Comparison of ENCODE assay signal across 16 cellular contexts in genomic region chr15:81038975-81039607, GRCh38. TPM values are rescaled to one million over a fixed set of nuclear protein-coding genes. Genes with fewer than 3 reads are reported as not detected.
DNase-seq lines count a peak whose midpoint lies in the region; ATAC-seq, FAIRE-seq and TF ChIP-seq lines count a peak whose summit lies in the region.
"Had no signal": no experiment of that assay in that cellular context is flagged by ENCODE, and none has a peak within 500 bp of the region (broad histone marks: within the 10 kb centered on the region; RNA-seq: fewer than 3 reads in every experiment).

No MANE protein-coding gene starts in this region.

- no TSS peak for BruUV-seq in HepG2 (replicated peaks; lab: Mats Ljungman, UMichigan)

- H3K27ac Mint-ChIP-seq in CD4-positive, alpha-beta memory T cell = peak overlapping the region in 4 of 7 donors; percentile 42 to 80 (median 66)
- H3K27ac Mint-ChIP-seq: CD4-positive, alpha-beta T cell; memory B cell; stimulated activated naive B cell treated with anti-CD40 and anti-IgM and Interleukin-4, amounts not matched to agents 10 μg/mL and 1 μg/mL and 100 μg/mL, for 72 hours had no signal

- in situ Hi-C loops in HepG2 (cut with HindIII; ENCODE audit: extremely low pct_ligation_motif_present, low pct_unique_long_range_greater_than_20kb) = no loop called here

- no peak for FAIRE-seq in HepG2 (lab: Jason Lieb, UNC)
- FAIRE-seq: GM19239 had no signal

- no peaks in the 10 kb centered on the region for H3K36me3 Mint-ChIP-seq in CD4-positive, alpha-beta memory T cell
- H3K36me3 Mint-ChIP-seq: memory B cell; stimulated activated naive B cell treated with anti-CD40 and anti-IgM and Interleukin-4, amounts not matched to agents 10 μg/mL and 1 μg/mL and 100 μg/mL, for 72 hours had no signal

- H3K9me3 Mint-ChIP-seq in CD4-positive, alpha-beta memory T cell = no peaks in the 10 kb centered on the region
- H3K9me3 Mint-ChIP-seq: CD4-positive, alpha-beta T cell; memory B cell; stimulated activated naive B cell treated with anti-CD40 and anti-IgM and Interleukin-4, amounts not matched to agents 10 μg/mL and 1 μg/mL and 100 μg/mL, for 72 hours had no signal

- no peak overlapping the region for H3K4me3 ChIP-seq in CD4-positive, alpha-beta memory T cell (ENCODE audit: low read length in 2 of 2)
- no peak overlapping the region for H3K4me3 ChIP-seq in body of pancreas
- no peak overlapping the region for H3K4me3 ChIP-seq in HepG2 (replicated peaks in 1 of 3; ENCODE audit: insufficient read depth in 1 of 3, low read depth in 2 of 3, low read length in 3 of 3)

- no peaks in the 10 kb centered on the region for H4K20me1 ChIP-seq in HepG2 (ENCODE audit: insufficient read depth, low read length)

- H2AFZ ChIP-seq in HepG2 (ENCODE audit: low read length) = no peak overlapping the region

- no peak overlapping the region for H3K27ac ChIP-seq in CD4-positive, alpha-beta memory T cell (ENCODE audit: low read depth, low read length)
- peak overlapping the region; percentile 37 to 64 (median 50) for H3K27ac ChIP-seq in body of pancreas
- no peak overlapping the region for H3K27ac ChIP-seq in HepG2 (ENCODE audit: extremely low read length, insufficient read depth, low read length)
- H3K27ac ChIP-seq: KMS-11 had no signal

- peak in 4 of 7 experiments; percentile 31 to 41 (median 35) for TF ChIP-seq CTCF in body of pancreas (IDR thresholded peaks at IDR 0.05)
- TF ChIP-seq CTCF in HepG2 (CRISPR knock-in tag; IDR thresholded peaks at IDR 0.05) = no peak

- ATAC-seq in HG03175 (IDR thresholded peaks at IDR 0.05; ENCODE audit: unreplicated experiment) (peak; percentile 49), body of pancreas (peak; percentile 96), HepG2 (peak; percentile 59), GM18909 (IDR thresholded peaks at IDR 0.05; ENCODE audit: poor library complexity, unreplicated experiment) (no peak)
- ATAC-seq: stimulated activated naive B cell treated with anti-CD40 and anti-IgM and Interleukin-4, amounts not matched to agents 10 μg/mL and 1 μg/mL and 100 μg/mL, for 72 hours had no signal

- no peak overlapping the region for H3K9ac ChIP-seq in HepG2 (ENCODE audit: insufficient read depth, low read depth, low read length)
- H3K9ac ChIP-seq: KMS-11 had no signal

- intact Hi-C loops in CD4-positive, alpha-beta memory T cell (cut with micrococcal nuclease) = no loop called here
- intact Hi-C loops in body of pancreas (cut with DNase I) = no loop called here
- intact Hi-C loops in HepG2 (cut with micrococcal nuclease; ENCODE audit: unreplicated experiment) = no loop called here

- POLR2A ChIA-PET in CD4-positive, alpha-beta memory T cell (lab: Charles Lee; ENCODE audit: partially characterized antibody) = no interaction called here
- POLR2A ChIA-PET in HepG2 (lab: Yijun Ruan, JAX) = no interaction called here

- H3K4me2 ChIP-seq in HepG2 (ENCODE audit: low read depth, low read length) = no peak overlapping the region
- H3K4me2 ChIP-seq: KMS-11 had no signal

- peak in 1 of 3 donors; percentile 14 for TF ChIP-seq POLR2A in body of pancreas (IDR thresholded peaks at IDR 0.05)
- TF ChIP-seq POLR2A in HepG2 (IDR thresholded peaks at IDR 0.05; ENCODE audit: insufficient read depth in 1 of 2, low read depth in 2 of 2, low read length in 2 of 2) = no peak

- H3K4me3 Mint-ChIP-seq in CD4-positive, alpha-beta memory T cell = peak overlapping the region in 1 of 8 donors; percentile 8
- H3K4me3 Mint-ChIP-seq: CD4-positive, alpha-beta T cell; memory B cell; stimulated activated naive B cell treated with anti-CD40 and anti-IgM and Interleukin-4, amounts not matched to agents 10 μg/mL and 1 μg/mL and 100 μg/mL, for 72 hours had no signal

- H3K36me3 ChIP-seq in CD4-positive, alpha-beta memory T cell (ENCODE audit: insufficient read depth, low read length) = no peaks in the 10 kb centered on the region
- H3K36me3 ChIP-seq in body of pancreas (replicated peaks in 1 of 2; ENCODE audit: insufficient read depth in 1 of 2, low read depth in 2 of 2) = no peaks in the 10 kb centered on the region
- H3K36me3 ChIP-seq in HepG2 (replicated peaks in 1 of 2; ENCODE audit: control insufficient read depth in 1 of 2, insufficient read depth in 2 of 2, low read length in 2 of 2) = no peaks in the 10 kb centered on the region

- H3K9me3 ChIP-seq in CD4-positive, alpha-beta memory T cell (ENCODE audit: control insufficient read depth in 1 of 2, low read length in 2 of 2) = no peaks in the 10 kb centered on the region
- H3K9me3 ChIP-seq in body of pancreas = no peaks in the 10 kb centered on the region
- no peaks in the 10 kb centered on the region for H3K9me3 ChIP-seq in HepG2 (ENCODE audit: low read length)

- H3K79me2 ChIP-seq in HepG2 (ENCODE audit: insufficient read depth, low read length) = no peaks in the 10 kb centered on the region

- no peak for TF ChIP-seq RAD21 in HepG2 (CRISPR knock-in tag; IDR thresholded peaks at IDR 0.05)

- peaks cover 9% of the 10 kb centered on the region for H3K4me1 ChIP-seq in CD4-positive, alpha-beta memory T cell (ENCODE audit: insufficient read depth, low read length)
- H3K4me1 ChIP-seq in body of pancreas (peaks cover 18% of the 10 kb centered on the region), HepG2 (ENCODE audit: insufficient read depth, low read length) (no peaks in the 10 kb centered on the region)

- DNase-seq in CD4-positive, alpha-beta memory T cell = no peak
- DNase-seq in body of pancreas (peak; percentile 58 to 86 (median 80)), HepG2 (ENCODE audit: low spot score) (peak; percentile 10), T-helper 9 cell (no peak), AG08396 (ENCODE audit: low spot score) (no peak), retina (no peak)
- DNase-seq: CD4-positive, alpha-beta T cell; cortex of kidney; H7; NCI-H1930; stimulated activated naive B cell treated with anti-CD40 and anti-IgM and Interleukin-4, amounts not matched to agents 10 μg/mL and 1 μg/mL and 100 μg/mL, for 72 hours had no signal

- no peaks in the 10 kb centered on the region for H3K27me3 ChIP-seq in CD4-positive, alpha-beta memory T cell (ENCODE audit: insufficient read depth, low read length)
- H3K27me3 ChIP-seq in body of pancreas = no peaks in the 10 kb centered on the region
- no peaks in the 10 kb centered on the region; a peak in 2 of 5 replicates for H3K27me3 ChIP-seq in HepG2 (ENCODE audit: control insufficient read depth in 1 of 2, insufficient read depth in 2 of 2, low read length in 2 of 2)

- CTCF ChIA-PET in CD4-positive, alpha-beta memory T cell (lab: Charles Lee; ENCODE audit: partially characterized antibody) = no interaction called here
- CTCF ChIA-PET in HepG2 (lab: Yijun Ruan, JAX; ENCODE audit: low intra/inter-chr PET ratio, low total read pairs) = no interaction called here

- 17 to 33% methylated on average over 4 of the region's 4 CpGs for WGBS in body of pancreas, 2 donors
- 15% methylated on average over 4 of the region's 4 CpGs for WGBS in HepG2 (ENCODE audit: low lambda C conversion rate)

- H3K4me1 Mint-ChIP-seq in CD4-positive, alpha-beta memory T cell = peaks cover 7 to 15% (median 12%) of the 10 kb centered on the region in 4 donors

- TF ChIP-seq EP300 in HepG2 (IDR thresholded peaks at IDR 0.05; ENCODE audit: low read depth in 2 of 2, low read length in 2 of 2) = no peak
- TF ChIP-seq EP300 in HepG2 (CRISPR knock-in tag; IDR thresholded peaks at IDR 0.05; ENCODE audit: borderline replicate concordance) = no peak

- H3K27me3 Mint-ChIP-seq in CD4-positive, alpha-beta memory T cell = no peaks in the 10 kb centered on the region
- H3K27me3 Mint-ChIP-seq: CD4-positive, alpha-beta T cell; memory B cell; stimulated activated naive B cell treated with anti-CD40 and anti-IgM and Interleukin-4, amounts not matched to agents 10 μg/mL and 1 μg/mL and 100 μg/mL, for 72 hours had no signal

RNA-seq across cellular contexts. Expression of gene TLNRD1, which starts 38.4 kb away (rescaled TPM):
- 10 to 100 TPM; 29.7 to 29.8 TPM for total RNA-seq in CD4-positive, alpha-beta memory T cell
- 1 to 10 TPM; 2.4 to 5.2 TPM for polyA plus RNA-seq in CD4-positive, alpha-beta memory T cell
- total RNA-seq in body of pancreas = 10 to 100 TPM; 22.6 to 44.8 TPM
- total RNA-seq in HepG2 (2016; rRNA removed; fragmentation: Illumina TruSeq; extraction: Trizol) = 4.6 and 5.3 TPM in 2 replicates
- total RNA-seq in HepG2 (2016; cell fraction: cytosol; rRNA removed; fragmentation: Illumina TruSeq; extraction: Trizol; ENCODE audit: low read depth) = 0.81 and 0.88 TPM in 2 replicates
- total RNA-seq in HepG2 (2016; cell fraction: insoluble cytoplasmic fraction; rRNA removed; fragmentation: Illumina TruSeq; extraction: Trizol) = 3.8 and 5.0 TPM in 2 replicates
- 2.9 and 3.4 TPM in 2 replicates for total RNA-seq in HepG2 (2016; cell fraction: membrane; rRNA removed; fragmentation: Illumina TruSeq; extraction: Trizol)
- 4.2 and 4.3 TPM in 2 replicates for total RNA-seq in HepG2 (2016; cell fraction: nucleus; rRNA removed; fragmentation: Illumina TruSeq; extraction: Trizol)
- polyA plus RNA-seq in HepG2 (2011; rRNA removed) = 3.4 and 4.7 TPM in 2 replicates
- polyA plus RNA-seq in HepG2 (2011; cell fraction: cytosol; rRNA removed) = 3.7 and 6.6 TPM in 2 replicates
- 4.0 and 4.6 TPM in 2 replicates for polyA plus RNA-seq in HepG2 (2011; cell fraction: nucleus; rRNA removed)
- polyA plus RNA-seq in HepG2 (2012) = 3.5 and 4.5 TPM in 2 replicates
- polyA plus RNA-seq in HepG2 (2016; cell fraction: cytosol; fragmentation: Illumina TruSeq; extraction: Trizol; ENCODE audit: low read depth) = 0.63 and 0.80 TPM in 2 replicates
- polyA plus RNA-seq in HepG2 (2016; cell fraction: insoluble cytoplasmic fraction; fragmentation: Illumina TruSeq; extraction: Trizol; ENCODE audit: low read depth) = 6.0 and 6.7 TPM in 2 replicates
- polyA plus RNA-seq in HepG2 (2016; cell fraction: membrane; fragmentation: Illumina TruSeq; extraction: Trizol; ENCODE audit: low read depth) = 3.0 and 3.5 TPM in 2 replicates
- polyA plus RNA-seq in HepG2 (2016; cell fraction: nucleus; fragmentation: Illumina TruSeq; extraction: Trizol; ENCODE audit: insufficient read depth, low read depth) = 5.2 and 5.5 TPM in 2 replicates
- polyA minus RNA-seq in HepG2 (2011; rRNA and poly(A)+ RNA removed; ENCODE audit: low replicate concordance) = 8.0 and 12.3 TPM in 2 replicates
- 6.8 and 6.9 TPM in 2 replicates for polyA minus RNA-seq in HepG2 (2011; cell fraction: cytosol; rRNA and poly(A)+ RNA removed)
- polyA minus RNA-seq in HepG2 (2011; cell fraction: nucleus; rRNA and poly(A)+ RNA removed) = 6.1 and 7.1 TPM in 2 replicates

RNA-seq across cellular contexts. Expression of gene MESD, which starts 49.5 kb away (rescaled TPM):
- 10 to 100 TPM; 43.3 to 44.6 TPM for total RNA-seq in CD4-positive, alpha-beta memory T cell
- 10 to 100 TPM; 32.2 to 35.7 TPM for polyA plus RNA-seq in CD4-positive, alpha-beta memory T cell
- total RNA-seq in body of pancreas (10 to 100 TPM; 22.3 to 34.6 TPM), HepG2 (2016; rRNA removed; fragmentation: Illumina TruSeq; extraction: Trizol) (24.9 and 46.2 TPM in 2 replicates)
- 6.0 and 7.2 TPM in 2 replicates for total RNA-seq in HepG2 (2016; cell fraction: cytosol; rRNA removed; fragmentation: Illumina TruSeq; extraction: Trizol; ENCODE audit: low read depth)
- 24.0 and 45.8 TPM in 2 replicates for total RNA-seq in HepG2 (2016; cell fraction: insoluble cytoplasmic fraction; rRNA removed; fragmentation: Illumina TruSeq; extraction: Trizol)
- total RNA-seq in HepG2 (2016; cell fraction: membrane; rRNA removed; fragmentation: Illumina TruSeq; extraction: Trizol) = 11.5 and 12.8 TPM in 2 replicates
- 41.1 and 48.6 TPM in 2 replicates for total RNA-seq in HepG2 (2016; cell fraction: nucleus; rRNA removed; fragmentation: Illumina TruSeq; extraction: Trizol)
- 15.6 and 18.0 TPM in 2 replicates for polyA plus RNA-seq in HepG2 (2011; rRNA removed)
- polyA plus RNA-seq in HepG2 (2011; cell fraction: cytosol; rRNA removed) = 13.8 and 19.5 TPM in 2 replicates
- polyA plus RNA-seq in HepG2 (2011; cell fraction: nucleus; rRNA removed) = 8.5 and 10.8 TPM in 2 replicates
- polyA plus RNA-seq in HepG2 (2012) = 29.6 and 30.4 TPM in 2 replicates
- polyA plus RNA-seq in HepG2 (2016; cell fraction: cytosol; fragmentation: Illumina TruSeq; extraction: Trizol; ENCODE audit: low read depth) = 4.9 and 5.0 TPM in 2 replicates
- 28.6 and 28.9 TPM in 2 replicates for polyA plus RNA-seq in HepG2 (2016; cell fraction: insoluble cytoplasmic fraction; fragmentation: Illumina TruSeq; extraction: Trizol; ENCODE audit: low read depth)
- polyA plus RNA-seq in HepG2 (2016; cell fraction: membrane; fragmentation: Illumina TruSeq; extraction: Trizol; ENCODE audit: low read depth) = 9.0 and 9.2 TPM in 2 replicates
- polyA plus RNA-seq in HepG2 (2016; cell fraction: nucleus; fragmentation: Illumina TruSeq; extraction: Trizol; ENCODE audit: insufficient read depth, low read depth) = 72.4 and 79.7 TPM in 2 replicates
- polyA minus RNA-seq in HepG2 (2011; rRNA and poly(A)+ RNA removed; ENCODE audit: low replicate concordance) = 9.9 and 11.1 TPM in 2 replicates
- polyA minus RNA-seq in HepG2 (2011; cell fraction: cytosol; rRNA and poly(A)+ RNA removed) = 14.4 and 18.5 TPM in 2 replicates
- 20.6 and 20.8 TPM in 2 replicates for polyA minus RNA-seq in HepG2 (2011; cell fraction: nucleus; rRNA and poly(A)+ RNA removed)

Comparison
In these comparisons a context has a peak if more than half of its experiments do, and no peak if none do; other contexts are left out.
1. DNase-seq: peak in body of pancreas (4 of 4) and HepG2 (single experiment); none in CD4-positive, alpha-beta memory T cell (0 of 5), T-helper 9 cell (single experiment), AG08396 (single experiment) and retina (single experiment).
2. H3K27ac ChIP-seq: peak in body of pancreas (4 of 4); none in CD4-positive, alpha-beta memory T cell (single experiment) and HepG2 (single experiment).